Comparison of ENCODE assay signal across 10 cellular contexts in the genomic region with DNA sequence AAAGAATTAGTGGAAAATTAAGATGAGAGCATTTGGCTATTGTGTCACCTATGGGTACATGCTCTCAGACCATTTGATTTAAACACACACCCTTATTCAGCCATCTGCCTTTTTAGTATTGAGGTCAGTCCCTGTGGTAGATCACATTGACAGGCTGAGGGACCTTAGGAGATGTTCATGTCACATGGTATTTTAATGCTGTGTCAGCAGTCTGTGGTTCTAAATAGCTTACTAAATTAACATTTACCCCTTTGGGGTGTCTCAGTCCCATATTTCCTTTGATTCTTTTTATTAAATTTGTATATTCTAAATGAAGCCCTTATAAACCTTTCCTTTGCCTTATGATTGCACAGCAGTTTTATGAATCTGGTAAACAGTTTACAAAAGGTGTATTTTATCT. TPM values are rescaled to one million over a fixed set of nuclear protein-coding genes. Genes with fewer than 3 reads are reported as not detected.
DNase-seq lines count a peak whose midpoint lies in the region; ATAC-seq, FAIRE-seq and TF ChIP-seq lines count a peak whose summit lies in the region.
"Had no signal": no experiment of that assay in that cellular context is flagged by ENCODE, and none has a peak within 500 bp of the region (broad histone marks: within the 10 kb centered on the region; RNA-seq: fewer than 3 reads in every experiment).

No MANE protein-coding gene starts in this region.

- peak overlapping the region; percentile 71 for H3K4me2 ChIP-seq in HepG2 (ENCODE audit: low read depth, low read length)

- TF ChIP-seq EP300 in HepG2 (IDR thresholded peaks at IDR 0.05; ENCODE audit: low read depth in 2 of 2, low read length in 2 of 2) (no peak), HepG2 (CRISPR knock-in tag; IDR thresholded peaks at IDR 0.05; ENCODE audit: borderline replicate concordance) (no peak)

- H4K20me1 ChIP-seq in HepG2 (ENCODE audit: insufficient read depth, low read length): peaks cover 6% of the 10 kb centered on the region

- H3K9ac ChIP-seq in HepG2 (ENCODE audit: insufficient read depth, low read depth, low read length) (peak overlapping the region; percentile 100; the same call in 1 of the 2 replicates), adipocyte (ENCODE audit: low read length) (peak overlapping the region; percentile 100)

- CTCF ChIA-PET in HepG2 (lab: Yijun Ruan, JAX; ENCODE audit: low intra/inter-chr PET ratio, low total read pairs): no interaction called here

- POLR2A ChIA-PET in HepG2 (lab: Yijun Ruan, JAX): no interaction called here

- in situ Hi-C loops in HepG2 (cut with HindIII; ENCODE audit: extremely low pct_ligation_motif_present, low pct_unique_long_range_greater_than_20kb): no loop called here

- H3K36me3 ChIP-seq in HepG2 (replicated peaks in 1 of 2; ENCODE audit: control insufficient read depth in 1 of 2, insufficient read depth in 2 of 2, low read length in 2 of 2): peaks cover 17 to 50% of the 10 kb centered on the region in 2 experiments
- peaks cover 11 to 58% (median 37%) of the 10 kb centered on the region in 4 donors for H3K36me3 ChIP-seq in right lobe of liver
- peaks cover 58% of the 10 kb centered on the region for H3K36me3 ChIP-seq in adipocyte (ENCODE audit: control insufficient read depth, insufficient read depth, low read length, severe bottlenecking)
- peaks cover 59% of the 10 kb centered on the region for H3K36me3 ChIP-seq in mesodermal cell (ENCODE audit: control insufficient read depth, insufficient read depth, low read length)
- peaks cover 59% of the 10 kb centered on the region for H3K36me3 ChIP-seq in upper lobe of right lung

- H3K4me1 ChIP-seq in HepG2 (ENCODE audit: insufficient read depth, low read length): peaks cover 46% of the 10 kb centered on the region
- peaks cover 0 to 14% (median 3%) of the 10 kb centered on the region in 4 donors for H3K4me1 ChIP-seq in right lobe of liver
- H3K4me1 ChIP-seq in adipocyte (ENCODE audit: control insufficient read depth, insufficient read depth, low read length): peaks cover 40% of the 10 kb centered on the region
- H3K4me1 ChIP-seq in mesodermal cell (ENCODE audit: control insufficient read depth, insufficient read depth, low read length, poor library complexity, severe bottlenecking): peaks cover 10% of the 10 kb centered on the region
- peaks cover 24% of the 10 kb centered on the region for H3K4me1 ChIP-seq in upper lobe of right lung

- H3K27me3 ChIP-seq in HepG2 (ENCODE audit: control insufficient read depth in 1 of 2, insufficient read depth in 2 of 2, low read length in 2 of 2) (no peaks in the 10 kb centered on the region; a peak in 1 of 5 replicates), right lobe of liver (no peaks in the 10 kb centered on the region), adipocyte (replicated peaks; ENCODE audit: control insufficient read depth, insufficient read depth, low read length) (no peaks in the 10 kb centered on the region), upper lobe of right lung (no peaks in the 10 kb centered on the region)

- peaks cover 42% of the 10 kb centered on the region for H3K79me2 ChIP-seq in HepG2 (ENCODE audit: insufficient read depth, low read length)

- no peak for ATAC-seq in HepG2
- ATAC-seq in right lobe of liver: no peak
- ATAC-seq in upper lobe of right lung: no peak
- no peak for ATAC-seq in GM21360 (IDR thresholded peaks at IDR 0.05; ENCODE audit: unreplicated experiment)

- intact Hi-C loops in HepG2 (cut with micrococcal nuclease; ENCODE audit: unreplicated experiment): no loop called here
- intact Hi-C loops in right lobe of liver (cut with DNase I): no loop called here
- intact Hi-C loops in upper lobe of right lung (cut with DNase I): no loop called here

- TF ChIP-seq CTCF in HepG2 (CRISPR knock-in tag; IDR thresholded peaks at IDR 0.05) (no peak), right lobe of liver (IDR thresholded peaks at IDR 0.05) (no peak), upper lobe of right lung (IDR thresholded peaks at IDR 0.05) (no peak)

- no peak for TF ChIP-seq RAD21 in HepG2 (CRISPR knock-in tag; IDR thresholded peaks at IDR 0.05)

- H3K27ac ChIP-seq in HepG2 (ENCODE audit: extremely low read length, insufficient read depth, low read length): no peak overlapping the region
- no peak overlapping the region for H3K27ac ChIP-seq in right lobe of liver
- H3K27ac ChIP-seq in mesodermal cell (ENCODE audit: low read depth, low read length, severe bottlenecking): no peak overlapping the region
- H3K27ac ChIP-seq in upper lobe of right lung: no peak overlapping the region
- H3K27ac ChIP-seq in substantia nigra (ENCODE audit: low read depth, low read length, poor library complexity, severe bottlenecking): no peak overlapping the region

- no TSS peak for BruUV-seq in HepG2 (replicated peaks; lab: Mats Ljungman, UMichigan)

- no peak for DNase-seq in HepG2 (ENCODE audit: low spot score)
- no peak for DNase-seq in right lobe of liver
- peak; percentile 12 for DNase-seq in adipocyte (ENCODE audit: low read depth)
- DNase-seq in upper lobe of right lung: no peak
- no peak for DNase-seq in substantia nigra (lab: John Stamatoyannopoulos, UW)
- no peak for DNase-seq in NCI-H510A treated with DMSO at 0.1 percent for 48 hours (lab: John Stamatoyannopoulos, UW)
- DNase-seq: NCI-H526 had no signal

- TF ChIP-seq POLR2A in HepG2 (IDR thresholded peaks at IDR 0.05; ENCODE audit: insufficient read depth in 1 of 2, low read depth in 2 of 2, low read length in 2 of 2) (no peak), right lobe of liver (IDR thresholded peaks at IDR 0.05) (no peak)

- peak overlapping the region in 1 of 3 experiments; percentile 100; a peak in 2 of 6 replicates for H3K4me3 ChIP-seq in HepG2 (replicated peaks in 1 of 3; ENCODE audit: insufficient read depth in 1 of 3, low read depth in 2 of 3, low read length in 3 of 3)
- H3K4me3 ChIP-seq in right lobe of liver: no peak overlapping the region
- H3K4me3 ChIP-seq in adipocyte (ENCODE audit: low read length): peak overlapping the region; percentile 100
- peak overlapping the region; percentile 100 for H3K4me3 ChIP-seq in mesodermal cell (ENCODE audit: extremely low read depth, insufficient read depth, low read length, poor library complexity, severe bottlenecking)
- peak overlapping the region; percentile 100 for H3K4me3 ChIP-seq in upper lobe of right lung

- no peak overlapping the region for H2AFZ ChIP-seq in HepG2 (ENCODE audit: low read length)

- H3K9me3 ChIP-seq in HepG2 (ENCODE audit: low read length): no peaks in the 10 kb centered on the region
- H3K9me3 ChIP-seq in right lobe of liver: no peaks in the 10 kb centered on the region
- H3K9me3 ChIP-seq in adipocyte (ENCODE audit: control insufficient read depth, low read length): no peaks in the 10 kb centered on the region
- peaks cover 4% of the 10 kb centered on the region for H3K9me3 ChIP-seq in mesodermal cell (ENCODE audit: control insufficient read depth, low read length)
- no peaks in the 10 kb centered on the region for H3K9me3 ChIP-seq in upper lobe of right lung

- no peak for FAIRE-seq in HepG2 (lab: Jason Lieb, UNC)
- FAIRE-seq: GM18507 had no signal

TF ChIP-seq in HepG2, 621 proteins besides CTCF, POLR2A, EP300 and RAD21:
- TF ChIP-seq MYNN (CRISPR knock-in tag; IDR thresholded peaks at IDR 0.05; ENCODE audit: low read depth): no peak
- TF ChIP-seq MAFK (conservative IDR thresholded peaks at IDR 0.05 in 1 of 2, IDR thresholded peaks at IDR 0.05 in 1 of 2; ENCODE audit: low read length in 2 of 2): peak; percentile 98 to 99
- TF ChIP-seq MAFF (IDR thresholded peaks at IDR 0.05; ENCODE audit: low read depth, low read length): peak; percentile 99

RNA-seq across cellular contexts. Expression of gene RBM5, which starts 2.3 kb away (rescaled TPM):
- total RNA-seq in HepG2 (2016; rRNA removed; fragmentation: Illumina TruSeq; extraction: Trizol): 65.0 and 106 TPM in 2 replicates
- 28.2 and 29.4 TPM in 2 replicates for total RNA-seq in HepG2 (2016; cell fraction: cytosol; rRNA removed; fragmentation: Illumina TruSeq; extraction: Trizol; ENCODE audit: low read depth)
- 57.8 and 102 TPM in 2 replicates for total RNA-seq in HepG2 (2016; cell fraction: insoluble cytoplasmic fraction; rRNA removed; fragmentation: Illumina TruSeq; extraction: Trizol)
- total RNA-seq in HepG2 (2016; cell fraction: membrane; rRNA removed; fragmentation: Illumina TruSeq; extraction: Trizol): 21.6 and 27.7 TPM in 2 replicates
- total RNA-seq in HepG2 (2016; cell fraction: nucleus; rRNA removed; fragmentation: Illumina TruSeq; extraction: Trizol): 176 and 216 TPM in 2 replicates
- 204 and 254 TPM in 2 replicates for polyA plus RNA-seq in HepG2 (2011; rRNA removed)
- polyA plus RNA-seq in HepG2 (2011; cell fraction: cytosol; rRNA removed): 65.2 and 69.9 TPM in 2 replicates
- 615 and 653 TPM in 2 replicates for polyA plus RNA-seq in HepG2 (2011; cell fraction: nucleus; rRNA removed)
- polyA plus RNA-seq in HepG2 (2012): 78.9 and 117 TPM in 2 replicates
- polyA plus RNA-seq in HepG2 (2016; cell fraction: cytosol; fragmentation: Illumina TruSeq; extraction: Trizol; ENCODE audit: low read depth): 2.8 and 3.1 TPM in 2 replicates
- polyA plus RNA-seq in HepG2 (2016; cell fraction: insoluble cytoplasmic fraction; fragmentation: Illumina TruSeq; extraction: Trizol; ENCODE audit: low read depth): 44.4 and 46.1 TPM in 2 replicates
- 4.0 and 7.3 TPM in 2 replicates for polyA plus RNA-seq in HepG2 (2016; cell fraction: membrane; fragmentation: Illumina TruSeq; extraction: Trizol; ENCODE audit: low read depth)
- 371 and 412 TPM in 2 replicates for polyA plus RNA-seq in HepG2 (2016; cell fraction: nucleus; fragmentation: Illumina TruSeq; extraction: Trizol; ENCODE audit: insufficient read depth, low read depth)
- 201 and 212 TPM in 2 replicates for polyA minus RNA-seq in HepG2 (2011; rRNA and poly(A)+ RNA removed; ENCODE audit: low replicate concordance)
- polyA minus RNA-seq in HepG2 (2011; cell fraction: cytosol; rRNA and poly(A)+ RNA removed): 50.6 and 64.3 TPM in 2 replicates
- 340 and 438 TPM in 2 replicates for polyA minus RNA-seq in HepG2 (2011; cell fraction: nucleus; rRNA and poly(A)+ RNA removed)
- total RNA-seq in right lobe of liver: 10 to 100 TPM; 42.1 to 62.4 (median 46.4) TPM
- 175 TPM for polyA plus RNA-seq in mesodermal cell (2013, experiment 1 of 2)
- 162 TPM for polyA plus RNA-seq in mesodermal cell (2013, experiment 2 of 2)
- 161 TPM for total RNA-seq in upper lobe of right lung

Comparison
In these comparisons a context has a peak if more than half of its experiments do, and no peak if none do; other contexts are left out.
1. H3K4me3 ChIP-seq: peak in adipocyte (single experiment), mesodermal cell (single experiment) and upper lobe of right lung (single experiment); none in right lobe of liver (0 of 3).